ENCODE assay signal across 15 cellular contexts in the genomic region with DNA sequence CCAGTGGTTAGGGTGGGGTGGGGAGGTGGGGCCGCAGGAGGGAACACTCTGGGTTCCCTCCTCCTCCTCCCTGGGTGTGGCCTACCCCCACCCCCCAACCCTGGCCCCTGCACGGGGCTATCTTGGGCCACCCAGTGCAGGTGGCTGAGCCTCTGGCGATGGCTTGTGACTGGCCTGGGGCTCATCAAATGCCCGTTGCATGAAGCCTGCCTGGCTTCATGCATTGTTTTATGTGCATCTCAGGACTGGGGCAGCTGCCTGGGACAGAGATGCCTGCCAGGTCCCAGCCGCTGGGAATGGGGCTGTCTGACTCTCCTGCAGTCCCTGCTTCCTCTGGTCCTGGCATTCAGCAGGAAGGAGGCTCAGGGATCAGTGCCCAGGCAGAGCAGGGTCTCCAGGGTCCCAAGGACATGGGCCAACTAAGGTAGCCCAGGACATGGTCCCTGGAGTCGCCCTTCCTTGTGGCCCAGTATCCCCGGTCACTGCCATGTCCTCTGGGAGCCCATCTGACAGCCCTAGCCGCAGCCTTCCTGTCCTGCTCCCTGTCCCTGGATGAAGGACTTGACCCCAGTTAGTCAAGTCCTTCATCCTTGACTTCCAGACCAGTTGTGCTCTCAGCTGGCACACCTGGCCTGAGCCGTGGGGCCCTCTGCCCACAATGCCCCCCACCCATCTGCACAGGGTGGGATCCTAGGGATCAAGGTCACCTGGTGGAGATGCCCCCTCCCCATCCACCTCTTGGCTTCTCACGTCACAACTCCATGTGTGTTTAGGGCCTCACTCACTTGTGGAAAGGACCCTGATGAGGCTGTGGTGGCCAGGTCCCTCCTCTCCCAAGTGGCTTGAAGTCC.
"Had no signal": no experiment of that assay in that cellular context is flagged by ENCODE, and none has a peak within 500 bp of the region (broad histone marks: within the 10 kb centered on the region; RNA-seq: fewer than 3 reads in every experiment).

No MANE protein-coding gene starts in this region.

- H3K4me1 ChIP-seq: foreskin keratinocyte, pancreas had no signal

- H3K4me3 ChIP-seq: pancreas had no signal

- H3K36me3 Mint-ChIP-seq: stimulated activated naive B cell treated with anti-CD40 and anti-IgM and Interleukin-4, amounts not matched to agents 10 μg/mL and 1 μg/mL and 100 μg/mL, for 72 hours had no signal

- H3K36me3 ChIP-seq: pancreas had no signal

- H3K9me3 ChIP-seq: pancreas had no signal

- H3K9me3 Mint-ChIP-seq: effector memory CD8-positive, alpha-beta T cell; T-helper 2 cell treated with Interferon-gamma antibody and Interleukin-4, amounts not matched to agents 5 μg/mL and 100 μg/mL, for 36 hours had no signal

- H3K4me1 Mint-ChIP-seq: activated CD4-positive, alpha-beta T cell treated with anti-CD3 and anti-CD28 coated beads for 36 hours; stimulated activated naive B cell treated with anti-CD40 and anti-IgM and Interleukin-4, amounts not matched to agents 10 μg/mL and 1 μg/mL and 100 μg/mL, for 72 hours had no signal

- H3K27ac Mint-ChIP-seq: activated CD4-positive, alpha-beta T cell treated with anti-CD3 and anti-CD28 coated beads for 36 hours; effector memory CD8-positive, alpha-beta T cell; stimulated activated naive B cell treated with anti-CD40 and anti-IgM and Interleukin-4, amounts not matched to agents 10 μg/mL and 1 μg/mL and 100 μg/mL, for 72 hours; T-helper 2 cell treated with Interferon-gamma antibody and Interleukin-4, amounts not matched to agents 5 μg/mL and 100 μg/mL, for 36 hours had no signal

- H3K27ac ChIP-seq: epithelial cell of prostate, foreskin keratinocyte, pancreas had no signal

- H3K4me3 Mint-ChIP-seq: activated CD4-positive, alpha-beta T cell treated with anti-CD3 and anti-CD28 coated beads for 36 hours; effector memory CD8-positive, alpha-beta T cell; stimulated activated naive B cell treated with anti-CD40 and anti-IgM and Interleukin-4, amounts not matched to agents 10 μg/mL and 1 μg/mL and 100 μg/mL, for 72 hours; T-helper 2 cell treated with Interferon-gamma antibody and Interleukin-4, amounts not matched to agents 5 μg/mL and 100 μg/mL, for 36 hours had no signal

- DNase-seq: activated CD4-positive, alpha-beta T cell treated with anti-CD3 and anti-CD28 coated beads for 36 hours; activated CD4-positive, alpha-beta T cell treated with anti-CD3 and anti-CD28 coated beads, Interleukin-2, amount 50 U/mL, for 48 hours; activated naive CD4-positive, alpha-beta T cell; effector memory CD8-positive, alpha-beta T cell; foreskin keratinocyte; hypothalamus; islet precursor cell; mammary epithelial cell; stimulated activated CD4-positive, alpha-beta T cell treated with anti-CD3 and anti-CD28 coated beads, Interleukin-4, amount 100 ng/mL, for 4 hours; stimulated activated naive B cell treated with anti-CD40 and anti-IgM and Interleukin-4, amounts not matched to agents 10 μg/mL and 1 μg/mL and 100 μg/mL, for 72 hours had no signal

- H3K27me3 ChIP-seq: pancreas had no signal

- ATAC-seq: activated CD4-positive, alpha-beta T cell treated with anti-CD3 and anti-CD28 coated beads for 36 hours; effector memory CD8-positive, alpha-beta T cell; foreskin keratinocyte; left lobe of liver; pancreas; sciatic nerve; stimulated activated naive B cell treated with anti-CD40 and anti-IgM and Interleukin-4, amounts not matched to agents 10 μg/mL and 1 μg/mL and 100 μg/mL, for 72 hours had no signal
